23 cellular contexts compared by ENCODE assay signal in genomic region chr2:53725662-53726061, GRCh38. TPM values are rescaled to one million over a fixed set of nuclear protein-coding genes. Genes with fewer than 3 reads are reported as not detected.
DNase-seq lines count a peak whose midpoint lies in the region; ATAC-seq, FAIRE-seq and TF ChIP-seq lines count a peak whose summit lies in the region.
"Had no signal": no experiment of that assay in that cellular context is flagged by ENCODE, and none has a peak within 500 bp of the region (broad histone marks: within the 10 kb centered on the region; RNA-seq: fewer than 3 reads in every experiment).

No MANE protein-coding gene starts in this region.

- DNase-seq in MM.1S (no peak), pancreas (no peak), occipital lobe (lab: John Stamatoyannopoulos, UW) (no peak), globus pallidus (ENCODE audit: low spot score) (no peak), SHP77 treated with DMSO at 0.1 percent for 48 hours (lab: John Stamatoyannopoulos, UW) (no peak)
- DNase-seq: 8988T; ACHN; AML-193; BE2C; CD4-positive, alpha-beta T cell; CD8-positive, alpha-beta memory T cell; DMS 273 treated with DMSO at 0.1 percent for 48 hours; DMS79 treated with DMSO at 0.1 percent for 48 hours; GF-D8; GOT3; HFFc6 had no signal

- H2AFZ ChIP-seq in MM.1S (ENCODE audit: low read length): no peak overlapping the region

- no peaks in the 10 kb centered on the region for H3K27me3 ChIP-seq in MM.1S (replicated peaks; ENCODE audit: insufficient read depth, low read length)
- no peaks in the 10 kb centered on the region for H3K27me3 ChIP-seq in pancreas
- H3K27me3 ChIP-seq: BE2C; BLaER1 treated with 17β-estradiol and CSF1 and Interleukin-3, amounts not matched to agents 10 nM and 100 nM had no signal

- H3K9me3 ChIP-seq in MM.1S (replicated peaks; ENCODE audit: insufficient read depth, low read length) (no peaks in the 10 kb centered on the region), pancreas (no peaks in the 10 kb centered on the region)
- H3K9me3 ChIP-seq: A549, BE2C, HAP-1 had no signal

- no peaks in the 10 kb centered on the region for H4K20me1 ChIP-seq in MM.1S (ENCODE audit: insufficient read depth, low read length)
- H4K20me1 ChIP-seq: BLaER1 treated with 17β-estradiol and CSF1 and Interleukin-3, amounts not matched to agents 10 nM and 100 nM had no signal

- FAIRE-seq in colon (lab: Jason Lieb, UNC) (peak; percentile 43), pancreas (lab: Jason Lieb, UNC) (peak; percentile 9)
- FAIRE-seq: A549, D721Med, GM12891, H54 had no signal

- H3K79me2 ChIP-seq in MM.1S (ENCODE audit: low read length): no peaks in the 10 kb centered on the region

- H3F3A ChIP-seq in MM.1S (ENCODE audit: insufficient read depth, low read length): no peaks in the 10 kb centered on the region

- intact Hi-C loops in pancreas (cut with DNase I): no loop called here

- H3K4me2 ChIP-seq in MM.1S (ENCODE audit: low read depth, low read length): peak overlapping the region; percentile 37; the same call in 1 of the 2 replicates
- H3K4me2 ChIP-seq: A549; BLaER1 treated with 17β-estradiol and CSF1 and Interleukin-3, amounts not matched to agents 10 nM and 100 nM had no signal

- no peaks in the 10 kb centered on the region for H3K36me3 ChIP-seq in MM.1S (replicated peaks; ENCODE audit: insufficient read depth, low read length)
- no peaks in the 10 kb centered on the region for H3K36me3 ChIP-seq in pancreas
- H3K36me3 ChIP-seq: BE2C, HAP-1 had no signal

- no peak overlapping the region for H3K9ac ChIP-seq in MM.1S (ENCODE audit: low read length)
- H3K9ac ChIP-seq: BLaER1 treated with 17β-estradiol and CSF1 and Interleukin-3, amounts not matched to agents 10 nM and 100 nM had no signal

- no peaks in the 10 kb centered on the region for H3K9me2 ChIP-seq in MM.1S (replicated peaks; ENCODE audit: insufficient read depth, low read length)

- no peak for ATAC-seq in pancreas
- ATAC-seq: A549 had no signal

- 91 to 92% methylated on average over 4 of the region's 4 CpGs for WGBS in pancreas, 2 donors

- H3K4me3 ChIP-seq in MM.1S (ENCODE audit: low read length) (no peak overlapping the region), pancreas (no peak overlapping the region)
- H3K4me3 ChIP-seq: A549; BLaER1 treated with 17β-estradiol and CSF1 and Interleukin-3, amounts not matched to agents 10 nM and 100 nM; HAP-1 had no signal

- peak overlapping the region; percentile 12; the same call in 1 of the 2 replicates for H3K27ac ChIP-seq in MM.1S (ENCODE audit: low read length)
- H3K27ac ChIP-seq in pancreas: no peak overlapping the region
- H3K27ac ChIP-seq: A549; BLaER1 treated with 17β-estradiol and CSF1 and Interleukin-3, amounts not matched to agents 10 nM and 100 nM had no signal

- TF ChIP-seq CTCF in MM.1S (IDR thresholded peaks at IDR 0.05; ENCODE audit: low read length) (no peak), pancreas (IDR thresholded peaks at IDR 0.05) (no peak)

- H3K4me1 ChIP-seq in MM.1S (ENCODE audit: low read length) (0 out of 2 replicates have a peak, but pooled peaks cover 13% of the 10 kb centered on the region), pancreas (no peaks in the 10 kb centered on the region)
- H3K4me1 ChIP-seq: A549; BE2C; BLaER1 treated with 17β-estradiol and CSF1 and Interleukin-3, amounts not matched to agents 10 nM and 100 nM; HAP-1 had no signal

RNA-seq across cellular contexts. Expression of gene CHAC2, which starts 41.9 kb away (rescaled TPM):
- total RNA-seq in pancreas: 1 to 10 TPM in 2 of 6 donors, under 1 TPM in 4; 0.51 to 1.3 (median 0.88) TPM
- polyA plus RNA-seq in pancreas: 1 to 10 TPM; 1.2 to 1.3 TPM
- total RNA-seq in occipital lobe: 5.3 TPM
